In the genomic region with DNA sequence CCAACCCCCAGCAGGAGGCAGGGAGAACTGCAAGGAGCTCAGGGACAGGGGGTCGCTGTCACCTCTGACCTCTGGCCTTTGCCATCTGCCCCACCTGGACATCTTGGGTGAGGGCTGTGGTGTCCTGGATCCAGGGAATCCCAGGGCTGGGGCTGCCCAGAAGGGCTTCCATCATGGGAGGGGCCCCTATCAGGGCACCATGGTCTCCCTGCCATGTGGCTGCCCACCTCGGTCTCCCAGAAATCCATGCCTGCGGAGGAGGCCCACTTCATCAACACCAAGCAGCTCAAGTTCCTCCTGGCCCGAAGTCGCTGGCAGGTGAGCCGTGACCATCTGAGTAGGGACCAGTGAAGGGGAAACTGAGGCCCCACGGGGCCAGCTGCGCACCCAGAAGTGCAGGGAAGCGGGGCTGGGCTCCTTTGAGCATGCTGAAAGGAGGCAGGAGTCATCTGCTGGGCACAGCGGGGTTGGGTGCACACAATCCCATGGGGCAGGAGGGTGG, we compare ENCODE assay signal across 26 cellular contexts. TPM values are rescaled to one million over a fixed set of nuclear protein-coding genes. Genes with fewer than 3 reads are reported as not detected.
DNase-seq lines count a peak whose midpoint lies in the region; ATAC-seq and TF ChIP-seq lines count a peak whose summit lies in the region.
"Had no signal": no experiment of that assay in that cellular context is flagged by ENCODE, and none has a peak within 500 bp of the region (broad histone marks: within the 10 kb centered on the region; RNA-seq: fewer than 3 reads in every experiment).

No MANE protein-coding gene starts in this region.

- POLR2A ChIA-PET in CD8-positive, alpha-beta memory T cell (lab: Charles Lee) = no interaction called here
- POLR2A ChIA-PET in IMR-90 (lab: Charles Lee; ENCODE audit: unreplicated experiment) = no interaction called here
- POLR2A ChIA-PET in activated CD4-positive, alpha-beta T cell treated with anti-CD3 and anti-CD28 coated beads, Interleukin-2, amount 10 ng/mL, durations not matched to agents 7 days and 5 days (lab: Charles Lee) = no interaction called here

- no peak overlapping the region for H3K27ac Mint-ChIP-seq in CD8-positive, alpha-beta memory T cell
- no peak overlapping the region for H3K27ac Mint-ChIP-seq in activated CD4-positive, alpha-beta T cell treated with anti-CD3 and anti-CD28 coated beads, Interleukin-2, amount 10 ng/mL, durations not matched to agents 24 days and 14 days
- no peak overlapping the region for H3K27ac Mint-ChIP-seq in activated CD4-positive, alpha-beta T cell treated with anti-CD3 and anti-CD28 coated beads, Interleukin-2, amount 10 ng/mL, durations not matched to agents 7 days and 5 days
- H3K27ac Mint-ChIP-seq: activated naive CD8-positive, alpha-beta T cell treated with anti-CD3 and anti-CD28 coated beads, Interleukin-2, amount 50 U/mL, for 24 hours; CD4-positive, alpha-beta T cell; IgD-negative memory B cell; nephron progenitor cell; T-helper 17 cell had no signal

- no peak overlapping the region for H3K4me3 ChIP-seq in CD8-positive, alpha-beta memory T cell (ENCODE audit: low read length)
- H3K4me3 ChIP-seq in IMR-90 (ENCODE audit: insufficient read depth, low read depth, low read length) = no peak overlapping the region
- H3K4me3 ChIP-seq in left ventricle myocardium inferior = peak overlapping the region; percentile 67
- H3K4me3 ChIP-seq: body of pancreas, lung, pancreas, right lobe of liver had no signal

- peak overlapping the region; percentile 58 for H2AFZ ChIP-seq in IMR-90 (replicated peaks; ENCODE audit: low read length, poor library complexity)

- no peak for DNase-seq in CD8-positive, alpha-beta memory T cell
- DNase-seq in IMR-90 = no peak
- DNase-seq in left ventricle myocardium inferior = no peak
- peak; percentile 61 for DNase-seq in sciatic nerve (ENCODE audit: low spot score)
- no peak for DNase-seq in activated CD4-positive, alpha-beta T cell treated with anti-CD3 and anti-CD28 coated beads, Interleukin-2, amount 10 ng/mL, durations not matched to agents 24 days and 14 days
- no peak for DNase-seq in NCI-H510A (lab: John Stamatoyannopoulos, UW)
- no peak for DNase-seq in activated CD4-positive, alpha-beta T cell treated with anti-CD3 and anti-CD28 coated beads, Interleukin-2, amount 10 ng/mL, durations not matched to agents 7 days and 5 days
- DNase-seq: activated gamma-delta T cell; activated naive CD8-positive, alpha-beta T cell treated with anti-CD3 and anti-CD28 coated beads, Interleukin-2, amount 50 U/mL, for 24 hours; activated T-cell treated with anti-CD3 and anti-CD28 coated beads for 4 hours; NCI-H1930; NCI-H2227 treated with DMSO at 0.1 percent for 48 hours; NCI-H748 treated with DMSO at 0.1 percent for 48 hours; nephron progenitor cell; SK-N-SH; stimulated activated CD4-positive, alpha-beta T cell treated with anti-CD3 and anti-CD28 coated beads, Interleukin-15, amount 100 ng/mL, for 24 hours; stimulated activated naive CD4-positive, alpha-beta T cell treated with Interleukin-2 at 50 U/mL for 16 hours had no signal

- H2AK9ac ChIP-seq in IMR-90 (replicated peaks; ENCODE audit: low read depth, low read length, poor library complexity) = no peak overlapping the region

- in situ Hi-C loops in IMR-90 (cut with MboI; ENCODE audit: low sequenced_read_pairs) = no loop called here

- no peak overlapping the region for H3K4me3 Mint-ChIP-seq in CD8-positive, alpha-beta memory T cell
- H3K4me3 Mint-ChIP-seq in activated CD4-positive, alpha-beta T cell treated with anti-CD3 and anti-CD28 coated beads, Interleukin-2, amount 10 ng/mL, durations not matched to agents 24 days and 14 days = no peak overlapping the region
- no peak overlapping the region for H3K4me3 Mint-ChIP-seq in activated CD4-positive, alpha-beta T cell treated with anti-CD3 and anti-CD28 coated beads, Interleukin-2, amount 10 ng/mL, durations not matched to agents 7 days and 5 days
- H3K4me3 Mint-ChIP-seq: activated naive CD8-positive, alpha-beta T cell treated with anti-CD3 and anti-CD28 coated beads, Interleukin-2, amount 50 U/mL, for 24 hours; CD4-positive, alpha-beta T cell; nephron progenitor cell; T-helper 17 cell had no signal

- H3K36me3 ChIP-seq in CD8-positive, alpha-beta memory T cell (ENCODE audit: insufficient read depth, low read length) = no peaks in the 10 kb centered on the region
- H3K36me3 ChIP-seq in IMR-90 (ENCODE audit: control insufficient read depth, insufficient read depth, low read length) (no peaks in the 10 kb centered on the region), left ventricle myocardium inferior (peaks cover 4% of the 10 kb centered on the region)
- H3K36me3 ChIP-seq: pancreas, right lobe of liver had no signal

- BruUV-seq in IMR-90 (replicated peaks; lab: Mats Ljungman, UMichigan) = no TSS peak

- no peaks in the 10 kb centered on the region for H3K4me1 Mint-ChIP-seq in CD8-positive, alpha-beta memory T cell
- H3K4me1 Mint-ChIP-seq in activated CD4-positive, alpha-beta T cell treated with anti-CD3 and anti-CD28 coated beads, Interleukin-2, amount 10 ng/mL, durations not matched to agents 24 days and 14 days = no peaks in the 10 kb centered on the region
- H3K4me1 Mint-ChIP-seq in activated CD4-positive, alpha-beta T cell treated with anti-CD3 and anti-CD28 coated beads, Interleukin-2, amount 10 ng/mL, durations not matched to agents 7 days and 5 days = no peaks in the 10 kb centered on the region
- H3K4me1 Mint-ChIP-seq: activated naive CD8-positive, alpha-beta T cell treated with anti-CD3 and anti-CD28 coated beads, Interleukin-2, amount 50 U/mL, for 24 hours had no signal

- no peak overlapping the region for H4K91ac ChIP-seq in IMR-90 (ENCODE audit: insufficient read depth, low read depth, low read length)

- TF ChIP-seq CTCF in IMR-90 (conservative IDR thresholded peaks at IDR 0.05; ENCODE audit: low read depth, low read length) = no peak
- TF ChIP-seq CTCF in left ventricle myocardium inferior (IDR thresholded peaks at IDR 0.05; ENCODE audit: borderline replicate concordance) = no peak

- no peak overlapping the region for H3K9ac ChIP-seq in IMR-90 (ENCODE audit: low read depth, low read length)
- H3K9ac ChIP-seq: SK-N-SH had no signal

- H4K8ac ChIP-seq in IMR-90 (ENCODE audit: low read depth in 2 of 2, low read length in 2 of 2) = no peak overlapping the region

- TF ChIP-seq RAD21 in IMR-90 (IDR thresholded peaks at IDR 0.05; ENCODE audit: low read length) = no peak

- CTCF ChIA-PET in CD8-positive, alpha-beta memory T cell (lab: Charles Lee) = no interaction called here
- CTCF ChIA-PET in IMR-90 (lab: Yijun Ruan, JAX) = no interaction called here
- CTCF ChIA-PET in activated CD4-positive, alpha-beta T cell treated with anti-CD3 and anti-CD28 coated beads, Interleukin-2, amount 10 ng/mL, durations not matched to agents 7 days and 5 days (lab: Charles Lee) = interaction anchor here (0.5 to 1.5 kb wide), 2 partner anchors 36 to 88 kb away, joined by 3 to 4 read pairs; no protein-coding TSS in a partner anchor

- 0 out of 2 replicates have a peak, but pooled peaks cover 4% of the 10 kb centered on the region for H3K9me1 ChIP-seq in IMR-90 (ENCODE audit: insufficient read depth, low read length)

- H3K27me3 Mint-ChIP-seq in CD8-positive, alpha-beta memory T cell = no peaks in the 10 kb centered on the region
- no peaks in the 10 kb centered on the region for H3K27me3 Mint-ChIP-seq in activated CD4-positive, alpha-beta T cell treated with anti-CD3 and anti-CD28 coated beads, Interleukin-2, amount 10 ng/mL, durations not matched to agents 24 days and 14 days
- no peaks in the 10 kb centered on the region for H3K27me3 Mint-ChIP-seq in activated CD4-positive, alpha-beta T cell treated with anti-CD3 and anti-CD28 coated beads, Interleukin-2, amount 10 ng/mL, durations not matched to agents 7 days and 5 days
- H3K27me3 Mint-ChIP-seq: activated naive CD8-positive, alpha-beta T cell treated with anti-CD3 and anti-CD28 coated beads, Interleukin-2, amount 50 U/mL, for 24 hours; CD4-positive, alpha-beta T cell; IgD-negative memory B cell; T-helper 17 cell had no signal

- no peak for TF ChIP-seq POLR2A in IMR-90 (IDR thresholded peaks at IDR 0.05; ENCODE audit: low read depth, low read length)

- H3K14ac ChIP-seq in IMR-90 (replicated peaks; ENCODE audit: low read depth, low read length) = no peak overlapping the region

- H2AK5ac ChIP-seq in IMR-90 (ENCODE audit: low read depth, low read length) = no peak overlapping the region

- H3K23ac ChIP-seq in IMR-90 (ENCODE audit: low read depth, low read length) = no peak overlapping the region

- 83% methylated on average over 3 of the region's 10 CpGs; no CpG with 5 or more reads in 1 of the 2 experiments for WGBS in IMR-90 (ENCODE audit: extremely low coverage in 2 of 2, insufficient read length in 1 of 2), 2 experiments

- dilution Hi-C loops in IMR-90 (cut with HindIII; ENCODE audit: low sequenced_read_pairs, unreplicated experiment) = no loop called here

- no peaks in the 10 kb centered on the region for H4K20me1 ChIP-seq in IMR-90 (ENCODE audit: insufficient read depth, low read length)

- no peak overlapping the region for H2BK120ac ChIP-seq in IMR-90 (ENCODE audit: low read depth, low read length)

- H3K56ac ChIP-seq in IMR-90 (ENCODE audit: extremely low read depth, insufficient read depth, low read length) = no peak overlapping the region

- no peaks in the 10 kb centered on the region for H3K36me3 Mint-ChIP-seq in CD8-positive, alpha-beta memory T cell
- H3K36me3 Mint-ChIP-seq in activated CD4-positive, alpha-beta T cell treated with anti-CD3 and anti-CD28 coated beads, Interleukin-2, amount 10 ng/mL, durations not matched to agents 24 days and 14 days (ENCODE audit: low read depth) = no peaks in the 10 kb centered on the region
- H3K36me3 Mint-ChIP-seq in activated CD4-positive, alpha-beta T cell treated with anti-CD3 and anti-CD28 coated beads, Interleukin-2, amount 10 ng/mL, durations not matched to agents 7 days and 5 days (ENCODE audit: low read depth) = no peaks in the 10 kb centered on the region
- H3K36me3 Mint-ChIP-seq: IgD-negative memory B cell had no signal

- no peak overlapping the region for H2BK15ac ChIP-seq in IMR-90 (ENCODE audit: low read depth, low read length)

- H3K9me3 ChIP-seq in CD8-positive, alpha-beta memory T cell (ENCODE audit: low read length) = no peaks in the 10 kb centered on the region
- H3K9me3 ChIP-seq in IMR-90 (ENCODE audit: control insufficient read depth, insufficient read depth, low read length) (no peaks in the 10 kb centered on the region), left ventricle myocardium inferior (replicated peaks) (no peaks in the 10 kb centered on the region)
- H3K9me3 ChIP-seq: body of pancreas, pancreas, right lobe of liver, SK-N-SH had no signal

- no peak overlapping the region for H4K5ac ChIP-seq in IMR-90 (ENCODE audit: low read depth, low read length)

- H3K4ac ChIP-seq in IMR-90 (ENCODE audit: low read depth, low read length) = no peak overlapping the region

- ATAC-seq in IMR-90 (ENCODE audit: low read depth) = no peak
- no peak for ATAC-seq in sciatic nerve
- ATAC-seq: activated naive CD8-positive, alpha-beta T cell treated with anti-CD3 and anti-CD28 coated beads, Interleukin-2, amount 50 U/mL, for 24 hours; body of pancreas; pancreas; right lobe of liver; T-helper 17 cell had no signal

- no peaks in the 10 kb centered on the region for H3K27me3 ChIP-seq in CD8-positive, alpha-beta memory T cell (ENCODE audit: insufficient read depth, low read length, poor library complexity, severe bottlenecking)
- 0 out of 2 replicates have a peak, but pooled peaks cover 3% of the 10 kb centered on the region for H3K27me3 ChIP-seq in IMR-90 (ENCODE audit: control insufficient read depth, insufficient read depth, low read length)
- H3K27me3 ChIP-seq in left ventricle myocardium inferior (ENCODE audit: low read depth) = peaks cover 32% of the 10 kb centered on the region
- H3K27me3 ChIP-seq: body of pancreas, pancreas, right lobe of liver had no signal

- H3K18ac ChIP-seq in IMR-90 (ENCODE audit: low read depth, low read length) = no peak overlapping the region

- H3K4me1 ChIP-seq in CD8-positive, alpha-beta memory T cell (ENCODE audit: insufficient read depth, low read length) = no peaks in the 10 kb centered on the region
- peaks cover 12% of the 10 kb centered on the region; the same call in 1 of the 2 replicates for H3K4me1 ChIP-seq in IMR-90 (ENCODE audit: control insufficient read depth, insufficient read depth, low read length)
- H3K4me1 ChIP-seq in left ventricle myocardium inferior = peaks cover 76% of the 10 kb centered on the region
- H3K4me1 ChIP-seq: pancreas, right lobe of liver had no signal

- intact Hi-C loops in IMR-90 (cut with micrococcal nuclease) = no loop called here
- intact Hi-C loops in left ventricle myocardium inferior (cut with micrococcal nuclease) = no loop called here
- intact Hi-C loops in sciatic nerve (cut with DNase I) = no loop called here
- intact Hi-C loops in activated CD4-positive, alpha-beta T cell treated with anti-CD3 and anti-CD28 coated beads, Interleukin-2, amount 10 ng/mL, durations not matched to agents 24 days and 14 days (cut with micrococcal nuclease) = no loop called here

- H2BK20ac ChIP-seq in IMR-90 (ENCODE audit: low read depth, low read length) = no peak overlapping the region

- no peak overlapping the region for H3K4me2 ChIP-seq in IMR-90 (ENCODE audit: low read depth, low read length)
- H3K4me2 ChIP-seq: SK-N-SH had no signal

- peak overlapping the region; percentile 82 for H3K27ac ChIP-seq in CD8-positive, alpha-beta memory T cell (ENCODE audit: low read depth, low read length)
- H3K27ac ChIP-seq in IMR-90 (ENCODE audit: insufficient read depth, low read length) = no peak overlapping the region
- H3K27ac ChIP-seq in left ventricle myocardium inferior (replicated peaks) = peak overlapping the region; percentile 95
- H3K27ac ChIP-seq: body of pancreas, pancreas, right lobe of liver had no signal

- H3K9me3 Mint-ChIP-seq in CD8-positive, alpha-beta memory T cell = no peaks in the 10 kb centered on the region
- no peaks in the 10 kb centered on the region for H3K9me3 Mint-ChIP-seq in activated CD4-positive, alpha-beta T cell treated with anti-CD3 and anti-CD28 coated beads, Interleukin-2, amount 10 ng/mL, durations not matched to agents 24 days and 14 days
- no peaks in the 10 kb centered on the region for H3K9me3 Mint-ChIP-seq in activated CD4-positive, alpha-beta T cell treated with anti-CD3 and anti-CD28 coated beads, Interleukin-2, amount 10 ng/mL, durations not matched to agents 7 days and 5 days
- H3K9me3 Mint-ChIP-seq: activated naive CD8-positive, alpha-beta T cell treated with anti-CD3 and anti-CD28 coated beads, Interleukin-2, amount 50 U/mL, for 24 hours; CD4-positive, alpha-beta T cell; IgD-negative memory B cell; nephron progenitor cell had no signal

- H3K79me1 ChIP-seq in IMR-90 (ENCODE audit: low read depth in 1 of 2, low read length in 2 of 2) = no peaks in the 10 kb centered on the region

- H2BK5ac ChIP-seq in IMR-90 (ENCODE audit: low read depth, low read length, poor library complexity, severe bottlenecking) = no peak overlapping the region

RNA-seq across cellular contexts. Expression of gene TRIM11, which starts 36.1 kb away (rescaled TPM):
- 10 to 100 TPM; 38.3 to 38.8 TPM for total RNA-seq in CD8-positive, alpha-beta memory T cell
- polyA plus RNA-seq in CD8-positive, alpha-beta memory T cell = 21.5 TPM
- total RNA-seq in IMR-90 (2012; rRNA removed) = 6.8 and 7.2 TPM in 2 replicates
- 15.1 and 16.2 TPM in 2 replicates for polyA plus RNA-seq in IMR-90 (2012; rRNA removed)
- 14.7 and 18.5 TPM in 2 replicates for polyA plus RNA-seq in IMR-90 (2012; cell fraction: cytosol; rRNA removed)
- 28.2 and 54.2 TPM in 2 replicates for polyA plus RNA-seq in IMR-90 (2012; cell fraction: nucleus; rRNA removed; ENCODE audit: low replicate concordance)
- total RNA-seq in left ventricle myocardium inferior = 6.2 TPM
- total RNA-seq in sciatic nerve = 18.1 TPM
- 55.7 and 59.3 TPM in 2 replicates for total RNA-seq in activated CD4-positive, alpha-beta T cell treated with anti-CD3 and anti-CD28 coated beads, Interleukin-2, amount 10 ng/mL, durations not matched to agents 24 days and 14 days
- 10 to 100 TPM; 54.4 to 62.4 TPM for total RNA-seq in activated CD4-positive, alpha-beta T cell treated with anti-CD3 and anti-CD28 coated beads, Interleukin-2, amount 10 ng/mL, durations not matched to agents 7 days and 5 days

RNA-seq across cellular contexts. Expression of gene TRIM17, which starts 46.2 kb away (rescaled TPM):
- 1 to 10 TPM; 1.8 to 2.1 TPM for total RNA-seq in CD8-positive, alpha-beta memory T cell
- polyA plus RNA-seq in CD8-positive, alpha-beta memory T cell = 0.60 TPM
- not detected in 2 replicates for total RNA-seq in IMR-90 (2012; rRNA removed)
- polyA plus RNA-seq in IMR-90 (2012; rRNA removed) = 0.26 and 0.39 TPM in 2 replicates
- 0.06 and 0.11 TPM in 2 replicates for polyA plus RNA-seq in IMR-90 (2012; cell fraction: cytosol; rRNA removed)
- polyA plus RNA-seq in IMR-90 (2012; cell fraction: nucleus; rRNA removed; ENCODE audit: low replicate concordance) = 2.9 and 3.3 TPM in 2 replicates
- total RNA-seq in left ventricle myocardium inferior = 0.36 TPM
- total RNA-seq in sciatic nerve = 1.2 TPM
- 1.7 and 2.8 TPM in 2 replicates for total RNA-seq in activated CD4-positive, alpha-beta T cell treated with anti-CD3 and anti-CD28 coated beads, Interleukin-2, amount 10 ng/mL, durations not matched to agents 24 days and 14 days
- total RNA-seq in activated CD4-positive, alpha-beta T cell treated with anti-CD3 and anti-CD28 coated beads, Interleukin-2, amount 10 ng/mL, durations not matched to agents 7 days and 5 days = under 1 TPM; 0.73 to 0.99 TPM
- total RNA-seq: glomerular endothelial cell, right lobe of liver, RPMI7951 had no signal
- polyA plus RNA-seq: IgD-negative memory B cell had no signal
